10 cellular contexts compared by ENCODE assay signal in genomic region chr2:60353406-60353800, GRCh38.
DNase-seq lines count a peak whose midpoint lies in the region; ATAC-seq and TF ChIP-seq lines count a peak whose summit lies in the region.
"Had no signal": no experiment of that assay in that cellular context is flagged by ENCODE, and none has a peak within 500 bp of the region (broad histone marks: within the 10 kb centered on the region; RNA-seq: fewer than 3 reads in every experiment).

No MANE protein-coding gene starts in this region.

- H3K27me3 Mint-ChIP-seq in activated B cell treated with CpG ODN at 0.5 μM for 24 hours (no peaks in the 10 kb centered on the region), chondrocyte (ENCODE audit: low read depth) (peaks cover 3% of the 10 kb centered on the region), immature natural killer cell (ENCODE audit: low read depth in 3 of 3) (peaks cover 3 to 17% (median 9%) of the 10 kb centered on the region in 3 donors)

- H3K4me1 Mint-ChIP-seq in activated B cell treated with CpG ODN at 0.5 μM for 24 hours = peaks cover 100% of the 10 kb centered on the region
- H3K4me1 Mint-ChIP-seq in chondrocyte (ENCODE audit: low read depth) = no peaks in the 10 kb centered on the region
- peaks cover 8 to 14% of the 10 kb centered on the region in 2 donors for H3K4me1 Mint-ChIP-seq in immature natural killer cell

- TF ChIP-seq CTCF in activated B cell treated with CpG ODN at 0.5 μM for 24 hours (IDR thresholded peaks at IDR 0.05) (no peak), chondrocyte (IDR thresholded peaks at IDR 0.05) (no peak), brain microvascular endothelial cell (IDR thresholded peaks at IDR 0.05; ENCODE audit: low read depth, low read length, missing control alignments) (no peak)

- H3K27me3 ChIP-seq in BLaER1 (no peaks in the 10 kb centered on the region), brain microvascular endothelial cell (replicated peaks) (no peaks in the 10 kb centered on the region)
- H3K27me3 ChIP-seq: tibial artery had no signal

- no peaks in the 10 kb centered on the region for H4K20me1 ChIP-seq in BLaER1

- in situ Hi-C loops in brain microvascular endothelial cell (cut with HindIII; ENCODE audit: low pct_ligation_motif_present, low sequenced_read_pairs) = no loop called here

- 0 out of 2 replicates have a peak overlapping the region, but pooled peaks have one; percentile 8 for H3K4me3 ChIP-seq in BLaER1
- H3K4me3 ChIP-seq in brain microvascular endothelial cell (ENCODE audit: low read depth, low read length) = no peak overlapping the region
- H3K4me3 ChIP-seq: tibial artery had no signal

- peaks cover 8% of the 10 kb centered on the region; the same call in 1 of the 2 replicates for H3K9me3 ChIP-seq in BLaER1
- H3K9me3 ChIP-seq: tibial artery had no signal

- peak overlapping the region; percentile 84 for H3K27ac ChIP-seq in BLaER1
- H3K27ac ChIP-seq in brain microvascular endothelial cell = no peak overlapping the region
- H3K27ac ChIP-seq: tibial artery had no signal

- peaks cover 100% of the 10 kb centered on the region for H3K4me1 ChIP-seq in BLaER1
- H3K4me1 ChIP-seq: tibial artery had no signal

- ATAC-seq in GM19395 (IDR thresholded peaks at IDR 0.05; ENCODE audit: unreplicated experiment) (peak; percentile 18), HG02938 (IDR thresholded peaks at IDR 0.05; ENCODE audit: unreplicated experiment) (peak; percentile 17), activated B cell treated with CpG ODN at 0.5 μM for 24 hours (ENCODE audit: low read depth) (peak; percentile 5)

- intact Hi-C loops in activated B cell treated with CpG ODN at 0.5 μM for 24 hours (cut with micrococcal nuclease) = loop anchor here (1.0 to 10.0 kb wide), 4 partner anchors 131 to 1049 kb away; no protein-coding TSS in a partner anchor

- POLR2A ChIA-PET in activated B cell treated with CpG ODN at 0.5 μM for 24 hours (lab: Charles Lee) = interaction anchor here (0.6 to 9.5 kb wide), 28 partner anchors 10 to 1041 kb away, joined by 3 to 223 read pairs (median 8); partner anchors contain the start of gene BCL11A

- H3K9me3 Mint-ChIP-seq in activated B cell treated with CpG ODN at 0.5 μM for 24 hours (peaks cover 9% of the 10 kb centered on the region), chondrocyte (ENCODE audit: low read depth) (no peaks in the 10 kb centered on the region), immature natural killer cell (peaks cover 0 to 2% (median 0%) of the 10 kb centered on the region in 6 donors)

- no peaks in the 10 kb centered on the region for H3K36me3 ChIP-seq in BLaER1
- H3K36me3 ChIP-seq in brain microvascular endothelial cell (replicated peaks) = no peaks in the 10 kb centered on the region
- H3K36me3 ChIP-seq: tibial artery had no signal

- DNase-seq in activated B cell treated with CpG ODN at 0.5 μM for 24 hours (no peak), chondrocyte (ENCODE audit: low spot score) (no peak), brain microvascular endothelial cell (no peak), immature natural killer cell (no peak), NCI-H1092 (lab: John Stamatoyannopoulos, UW) (no peak)
- DNase-seq: erythroblast, tibial artery had no signal

- H3K36me3 Mint-ChIP-seq in activated B cell treated with CpG ODN at 0.5 μM for 24 hours (ENCODE audit: low read depth) (peaks cover 6% of the 10 kb centered on the region), chondrocyte (ENCODE audit: low read depth) (no peaks in the 10 kb centered on the region), immature natural killer cell (no peaks in the 10 kb centered on the region)

- H3K27ac Mint-ChIP-seq in activated B cell treated with CpG ODN at 0.5 μM for 24 hours (peak overlapping the region; percentile 97), chondrocyte (ENCODE audit: unreplicated experiment) (no peak overlapping the region), immature natural killer cell (no peak overlapping the region)

- H3K9ac ChIP-seq in BLaER1 = peak overlapping the region; percentile 20

- CTCF ChIA-PET in activated B cell treated with CpG ODN at 0.5 μM for 24 hours (lab: Charles Lee) = interaction anchor here (1.1 to 2.7 kb wide), 11 partner anchors 13 to 466 kb away, joined by 3 to 11 read pairs (median 5); no protein-coding TSS in a partner anchor

- peak overlapping the region; percentile 82 for H3K4me2 ChIP-seq in BLaER1

- peak overlapping the region; percentile 52 for H3K4me3 Mint-ChIP-seq in activated B cell treated with CpG ODN at 0.5 μM for 24 hours
- no peak overlapping the region for H3K4me3 Mint-ChIP-seq in chondrocyte (ENCODE audit: unreplicated experiment)
- H3K4me3 Mint-ChIP-seq in immature natural killer cell = no peak overlapping the region
